In genomic region chr1:188433428-188433827, GRCh38 we compare ENCODE assay signal across 22 cellular contexts.
DNase-seq lines count a peak whose midpoint lies in the region; TF ChIP-seq lines count a peak whose summit lies in the region.
"Had no signal": no experiment of that assay in that cellular context is flagged by ENCODE, and none has a peak within 500 bp of the region (broad histone marks: within the 10 kb centered on the region; RNA-seq: fewer than 3 reads in every experiment).

No MANE protein-coding gene starts in this region.

- intact Hi-C loops in sigmoid colon (cut with DNase I): no loop called here

- WGBS in sigmoid colon, 2 donors: 62 to 78% methylated on average over 2 of the region's 2 CpGs

- TF ChIP-seq POLR2A in sigmoid colon (IDR thresholded peaks at IDR 0.05): no peak

- DNase-seq in EH (ENCODE audit: low read depth) (peak; percentile 3), NCI-H226 (peak; percentile 53), astrocyte of the spinal cord (ENCODE audit: low read depth, low spot score) (peak; percentile 24), iris pigment epithelial cell (ENCODE audit: low read depth) (peak; percentile 76), pons (ENCODE audit: low spot score) (no peak), sigmoid colon (no peak), HPDE6-E6E7 (ENCODE audit: extremely low spot score) (no peak), NCI-H748 treated with DMSO at 0.1 percent for 48 hours (lab: John Stamatoyannopoulos, UW) (no peak)
- DNase-seq: activated T-cell treated with anti-CD3 and anti-CD28 coated beads, Interleukin-2, amount 50 U/mL, for 72 hours; CD4-positive, alpha-beta T cell; DMS153; endodermal cell; GOT3; Karpas-422; kidney glomerular epithelial cell; natural killer cell; NCI-H1105; NCI-H2029 treated with DMSO at 0.1 percent for 48 hours; NCI-H510A treated with DMSO at 0.1 percent for 48 hours; SW 1271 had no signal

- H3K9me3 ChIP-seq in sigmoid colon: no peaks in the 10 kb centered on the region

- no peak for TF ChIP-seq EP300 in sigmoid colon (IDR thresholded peaks at IDR 0.05)

- no peaks in the 10 kb centered on the region for H3K27me3 ChIP-seq in sigmoid colon

- H3K4me3 ChIP-seq in astrocyte of the spinal cord (ENCODE audit: low read depth, low read length) (no peak overlapping the region), sigmoid colon (no peak overlapping the region)
- H3K4me3 ChIP-seq: GM12878 had no signal

- in situ Hi-C loops in astrocyte of the spinal cord (cut with HindIII; ENCODE audit: low sequenced_read_pairs): no loop called here

- TF ChIP-seq CTCF in astrocyte of the spinal cord (IDR thresholded peaks at IDR 0.05; ENCODE audit: low read depth, low read length) (no peak), sigmoid colon (IDR thresholded peaks at IDR 0.05) (no peak)

- H3K4me1 ChIP-seq in sigmoid colon: no peaks in the 10 kb centered on the region
- H3K4me1 ChIP-seq: parathyroid adenoma had no signal

- no peak overlapping the region for H3K27ac ChIP-seq in sigmoid colon
- H3K27ac ChIP-seq: parathyroid adenoma had no signal

- no peaks in the 10 kb centered on the region for H3K36me3 ChIP-seq in sigmoid colon

Comparison
In these comparisons a context has a peak if more than half of its experiments do, and no peak if none do; other contexts are left out.
1. DNase-seq: peak in EH (single experiment), NCI-H226 (single experiment), astrocyte of the spinal cord (single experiment) and iris pigment epithelial cell (single experiment); none in pons (single experiment), sigmoid colon (single experiment), HPDE6-E6E7 (single experiment) and NCI-H748 treated with DMSO at 0.1 percent for 48 hours (single experiment).